1 cellular context compared by ENCODE assay signal in genomic region chr5:10355071-10355889, GRCh38.
TF ChIP-seq lines count a peak whose summit lies in the region.

No MANE protein-coding gene starts in this region.

TF ChIP-seq in K562, 482 proteins besides CTCF, POLR2A, EP300 and RAD21 (continued from another document and continues in another):
- TF ChIP-seq ELF4 (CRISPR knock-in tag; IDR thresholded peaks at IDR 0.05), result 0 out of 2 replicates have a peak, but pooled peaks have one; percentile 20
- TF ChIP-seq BRD9 (IDR thresholded peaks at IDR 0.05; ENCODE audit: low read depth, partially characterized antibody), result no peak
- no peak for TF ChIP-seq NCOA1 (IDR thresholded peaks at IDR 0.05; ENCODE audit: low read depth)
- TF ChIP-seq ZNF274 (IDR thresholded peaks at IDR 0.05; ENCODE audit: borderline replicate concordance, low read depth, low read length), result no peak
- TF ChIP-seq ETS2 (tag; IDR thresholded peaks at IDR 0.05; ENCODE audit: borderline replicate concordance, poor library complexity, severe bottlenecking), result no peak
- peak; percentile 25 to 35; a peak in 2 of 4 replicates for TF ChIP-seq MNT (conservative IDR thresholded peaks at IDR 0.05)
- no peak for TF ChIP-seq PHF21A (IDR thresholded peaks at IDR 0.05; ENCODE audit: borderline replicate concordance, low read depth)
- no peak for TF ChIP-seq MEIS2 (IDR thresholded peaks at IDR 0.05; ENCODE audit: partially characterized antibody)
- TF ChIP-seq EGR1 (conservative IDR thresholded peaks at IDR 0.05), result no peak
- TF ChIP-seq OTX1 (CRISPR knock-in tag; IDR thresholded peaks at IDR 0.05), result 0 out of 2 replicates have a peak, but pooled peaks have one; percentile 30
- 0 out of 4 replicates have a peak, but pooled peaks of 1 of the 2 experiments have one; percentile 20 for TF ChIP-seq MAZ (CRISPR knock-in tag; conservative IDR thresholded peaks at IDR 0.05 in 1 of 2, IDR thresholded peaks at IDR 0.05 in 1 of 2)
- no peak; the same call in 1 of the 2 replicates for TF ChIP-seq TEAD4 (IDR thresholded peaks at IDR 0.05; ENCODE audit: low read length)
- TF ChIP-seq TEAD4 (CRISPR knock-in tag; IDR thresholded peaks at IDR 0.05; ENCODE audit: borderline replicate concordance), result no peak
- 0 out of 2 replicates have a peak, but pooled peaks have one; percentile 20 for TF ChIP-seq DEAF1 (CRISPR knock-in tag; IDR thresholded peaks at IDR 0.05)
- no peak for TF ChIP-seq ZNF778 (CRISPR knock-in tag; IDR thresholded peaks at IDR 0.05)
- TF ChIP-seq ETS1 (conservative IDR thresholded peaks at IDR 0.05; ENCODE audit: control insufficient read depth, low read depth, low read length), result no peak
- no peak for TF ChIP-seq RCOR1 (IDR thresholded peaks at IDR 0.05; ENCODE audit: borderline replicate concordance in 1 of 2, low read depth in 2 of 2, low read length in 2 of 2)
- no peak for TF ChIP-seq SREBF1 (IDR thresholded peaks at IDR 0.05; ENCODE audit: borderline replicate concordance, low read depth, low read length)
- no peak for TF ChIP-seq ZBTB12 (CRISPR knock-in tag; IDR thresholded peaks at IDR 0.05)
- TF ChIP-seq TBP (optimal IDR thresholded peaks at IDR 0.05; ENCODE audit: low read depth, low read length), result no peak
- TF ChIP-seq LARP7 (IDR thresholded peaks at IDR 0.05), result no peak
- TF ChIP-seq FOXK2 (conservative IDR thresholded peaks at IDR 0.05 in 1 of 2, IDR thresholded peaks at IDR 0.05 in 1 of 2; ENCODE audit: low read depth in 2 of 2), result peak in 1 of 2 experiments; percentile 14; a peak in 1 of 4 replicates
- TF ChIP-seq DIDO1 (tag; IDR thresholded peaks at IDR 0.05; ENCODE audit: low read depth), result no peak
- no peak for TF ChIP-seq AFF4 (CRISPR knock-in tag; IDR thresholded peaks at IDR 0.05)
- TF ChIP-seq GTF3C2 (IDR thresholded peaks at IDR 0.05; ENCODE audit: borderline replicate concordance, extremely low read depth, insufficient read length), result no peak
- TF ChIP-seq NFE2 (IDR thresholded peaks at IDR 0.05; ENCODE audit: low read depth), result no peak
- 0 out of 2 replicates have a peak, but pooled peaks have one; percentile 9 for TF ChIP-seq POLR2G (IDR thresholded peaks at IDR 0.05; ENCODE audit: low read depth, low read length)
- TF ChIP-seq ZNF764 (CRISPR knock-in tag; IDR thresholded peaks at IDR 0.05; ENCODE audit: low read depth), result no peak
- TF ChIP-seq L3MBTL2 (IDR thresholded peaks at IDR 0.05), result no peak
- no peak for TF ChIP-seq ZNF184 (CRISPR knock-in tag; IDR thresholded peaks at IDR 0.05)
- TF ChIP-seq IRF2 (CRISPR knock-in tag; IDR thresholded peaks at IDR 0.05), result no peak
- no peak for TF ChIP-seq TAF1 (IDR thresholded peaks at IDR 0.05; ENCODE audit: control insufficient read depth, extremely low read depth, insufficient read depth, low read length, severe bottlenecking)
- no peak for TF ChIP-seq DLX4 (CRISPR knock-in tag; IDR thresholded peaks at IDR 0.05)
- no peak for TF ChIP-seq TGIF2 (CRISPR knock-in tag; IDR thresholded peaks at IDR 0.05)
- no peak for TF ChIP-seq FOSL1 (tag; conservative IDR thresholded peaks at IDR 0.05)
- no peak for TF ChIP-seq CBX5 (IDR thresholded peaks at IDR 0.05; ENCODE audit: borderline replicate concordance, low read depth)
- no peak for TF ChIP-seq ATF1 (CRISPR knock-in tag; IDR thresholded peaks at IDR 0.05)
- no peak for TF ChIP-seq ATF1 (tag; IDR thresholded peaks at IDR 0.05)
- TF ChIP-seq POLR2B (IDR thresholded peaks at IDR 0.05; ENCODE audit: low read depth, partially characterized antibody), result no peak
- no peak for TF ChIP-seq ZC3H11A (IDR thresholded peaks at IDR 0.05; ENCODE audit: low read depth, low read length)
- no peak for TF ChIP-seq NFIC (IDR thresholded peaks at IDR 0.05)
- 0 out of 2 replicates have a peak, but pooled peaks have one; percentile 40 for TF ChIP-seq BRD4 (IDR thresholded peaks at IDR 0.05)
- 0 out of 4 replicates have a peak, but pooled peaks of 1 of the 2 experiments have one; percentile 28 for TF ChIP-seq BCLAF1 (IDR thresholded peaks at IDR 0.05; ENCODE audit: borderline replicate concordance in 1 of 2, control insufficient read depth in 1 of 2, low read depth in 2 of 2, low read length in 1 of 2)
- TF ChIP-seq RBM15 (IDR thresholded peaks at IDR 0.05; ENCODE audit: insufficient read depth, low read length), result no peak
- TF ChIP-seq MTF1 (CRISPR knock-in tag; IDR thresholded peaks at IDR 0.05; ENCODE audit: borderline replicate concordance), result no peak
